8 cellular contexts compared by ENCODE assay signal in genomic region chr6:90284236-90284744, GRCh38. TPM values are rescaled to one million over a fixed set of nuclear protein-coding genes. Genes with fewer than 3 reads are reported as not detected.
DNase-seq lines count a peak whose midpoint lies in the region; ATAC-seq lines count a peak whose summit lies in the region.

No MANE protein-coding gene starts in this region.

- intact Hi-C loops in left ventricle myocardium superior (cut with micrococcal nuclease), result no loop called here

- peak overlapping the region; percentile 23 for H3K4me3 ChIP-seq in skeletal muscle cell (ENCODE audit: low read depth, low read length)

- DNase-seq in NCI-H2196 (lab: John Stamatoyannopoulos, UW; ENCODE audit: unreplicated experiment), result peak; percentile 6
- DNase-seq in activated T-helper 9 cell treated with anti-CD3 and anti-CD28 coated beads, Interleukin-2, amount 50 U/mL, for 16 hours (ENCODE audit: low read depth), result peak; percentile 29
- DNase-seq in left ventricle myocardium superior, result no peak
- peak; percentile 83 for DNase-seq in skeletal muscle cell (ENCODE audit: low read depth)
- DNase-seq in NCI-H2081 (lab: John Stamatoyannopoulos, UW), result no peak
- DNase-seq in occipital lobe (lab: John Stamatoyannopoulos, UW), result no peak

- peak; percentile 36 for ATAC-seq in GM18502 (IDR thresholded peaks at IDR 0.05; ENCODE audit: poor library complexity, unreplicated experiment)
- peak; percentile 29 for ATAC-seq in HG02610 (IDR thresholded peaks at IDR 0.05; ENCODE audit: unreplicated experiment)
- ATAC-seq in left ventricle myocardium superior, result peak; percentile 59

RNA-seq across cellular contexts. Expression of gene BACH2, which starts 12.4 kb away (rescaled TPM):
- total RNA-seq in left ventricle myocardium superior, result 1.5 TPM
- total RNA-seq in occipital lobe, result 65.4 TPM

Comparison
In these comparisons a context has a peak if more than half of its experiments do, and no peak if none do; other contexts are left out.
1. DNase-seq: peak in NCI-H2196 (single experiment), activated T-helper 9 cell treated with anti-CD3 and anti-CD28 coated beads, Interleukin-2, amount 50 U/mL, for 16 hours (single experiment) and skeletal muscle cell (single experiment); none in left ventricle myocardium superior (single experiment), NCI-H2081 (0 of 2) and occipital lobe (single experiment).
2. RNA of gene BACH2, which starts 12.4 kb away (total RNA-seq): 65.4 TPM in occipital lobe (single experiment); 1.5 TPM in left ventricle myocardium superior (single experiment); every median in the first group is over 10 times any median in the second.
3. Peak in every context shown above with its lines, with median percentiles within 50 percentile points of each other: ATAC-seq.